25 cellular contexts compared by ENCODE assay signal in genomic region chr7:156173748-156174353, GRCh38.
"Had no signal": no experiment of that assay in that cellular context is flagged by ENCODE, and none has a peak within 500 bp of the region (broad histone marks: within the 10 kb centered on the region; RNA-seq: fewer than 3 reads in every experiment).

No MANE protein-coding gene starts in this region.

- DNase-seq: activated CD4-positive, alpha-beta T cell treated with anti-CD3 and anti-CD28 coated beads for 36 hours; activated CD4-positive, alpha-beta T cell treated with anti-CD3 and anti-CD28 coated beads, Interleukin-2, amount 10 ng/mL, durations not matched to agents 7 days and 5 days; activated CD4-positive, alpha-beta T cell treated with anti-CD3 and anti-CD28 coated beads, Interleukin-2, amount 50 U/mL, for 48 hours; activated CD8-positive, alpha-beta T cell treated with anti-CD3 and anti-CD28 coated beads, Interleukin-2, amount 10 ng/mL, durations not matched to agents 7 days and 5 days; activated naive CD4-positive, alpha-beta T cell treated with anti-CD3 and anti-CD28 coated beads, Interleukin-2, amount 10 ng/mL, durations not matched to agents 7 days and 5 days; activated naive CD8-positive, alpha-beta T cell treated with anti-CD3 and anti-CD28 coated beads, Interleukin-2, amount 50 U/mL, for 24 hours; activated T-cell treated with anti-CD3 and anti-CD28 coated beads, Interleukin-2, amount 50 U/mL, for 24 hours; brain microvascular endothelial cell; IMR-90; NCI-H1092 treated with DMSO at 0.1 percent for 48 hours; NCI-H1417; NCI-H146; NCI-H187 treated with DMSO at 0.1 percent for 48 hours; NCI-H2081 treated with DMSO at 0.1 percent for 48 hours; NCI-H345; NCI-H524 treated with DMSO at 0.1 percent for 48 hours; SHP77; SJCRH30 had no signal

- H3K4me1 Mint-ChIP-seq: activated CD4-positive, alpha-beta T cell treated with anti-CD3 and anti-CD28 coated beads for 36 hours; activated CD4-positive, alpha-beta T cell treated with anti-CD3 and anti-CD28 coated beads, Interleukin-2, amount 10 ng/mL, durations not matched to agents 7 days and 5 days; activated naive CD4-positive, alpha-beta T cell treated with anti-CD3 and anti-CD28 coated beads, Interleukin-2, amount 10 ng/mL, durations not matched to agents 7 days and 5 days; activated naive CD8-positive, alpha-beta T cell treated with anti-CD3 and anti-CD28 coated beads, Interleukin-2, amount 50 U/mL, for 24 hours; WTC11 had no signal

- H3K4me1 ChIP-seq: SJCRH30 had no signal

- H3K27ac Mint-ChIP-seq: activated CD4-positive, alpha-beta T cell treated with anti-CD3 and anti-CD28 coated beads for 36 hours; activated CD4-positive, alpha-beta T cell treated with anti-CD3 and anti-CD28 coated beads, Interleukin-2, amount 10 ng/mL, durations not matched to agents 7 days and 5 days; activated CD8-positive, alpha-beta T cell treated with anti-CD3 and anti-CD28 coated beads, Interleukin-2, amount 10 ng/mL, durations not matched to agents 7 days and 5 days; activated naive CD4-positive, alpha-beta T cell treated with anti-CD3 and anti-CD28 coated beads, Interleukin-2, amount 10 ng/mL, durations not matched to agents 7 days and 5 days; activated naive CD8-positive, alpha-beta T cell; activated naive CD8-positive, alpha-beta T cell treated with anti-CD3 and anti-CD28 coated beads, Interleukin-2, amount 50 U/mL, for 24 hours; activated T-cell treated with anti-CD3 and anti-CD28 coated beads, Interleukin-2, amount 50 U/mL, for 24 hours; activated T-helper 2 cell treated with anti-CD3 and anti-CD28 coated beads, Interferon-gamma antibody, Interleukin-2, Interleukin-4, amounts not matched to agents 10 μg/mL and 5 μg/mL and 100 μg/mL, durations not matched to agents 14 hours and 24 hours and 36 hours; T-helper 1 cell treated with Interleukin-12 subunit alpha and Interleukin-12 subunit beta and Interleukin-4 antibody, amounts not matched to agents 30 μg/mL and 1 μg/mL, for 36 hours; T-helper 2 cell treated with Interferon-gamma antibody and Interleukin-4, amounts not matched to agents 5 μg/mL and 100 μg/mL, for 36 hours; WTC11 had no signal

- H3K27ac ChIP-seq: brain microvascular endothelial cell, SJCRH30, SK-N-MC had no signal

- H3K36me3 ChIP-seq: brain microvascular endothelial cell, SJCRH30 had no signal

- H3K36me3 Mint-ChIP-seq: activated naive CD4-positive, alpha-beta T cell treated with anti-CD3 and anti-CD28 coated beads, Interleukin-2, amount 10 ng/mL, durations not matched to agents 7 days and 5 days; activated naive CD8-positive, alpha-beta T cell had no signal

- H3K4me3 ChIP-seq: K562, SJCRH30, SK-N-MC had no signal

- H3K4me3 Mint-ChIP-seq: activated CD4-positive, alpha-beta T cell treated with anti-CD3 and anti-CD28 coated beads for 36 hours; activated CD4-positive, alpha-beta T cell treated with anti-CD3 and anti-CD28 coated beads, Interleukin-2, amount 10 ng/mL, durations not matched to agents 7 days and 5 days; activated CD8-positive, alpha-beta T cell treated with anti-CD3 and anti-CD28 coated beads, Interleukin-2, amount 10 ng/mL, durations not matched to agents 7 days and 5 days; activated naive CD4-positive, alpha-beta T cell treated with anti-CD3 and anti-CD28 coated beads, Interleukin-2, amount 10 ng/mL, durations not matched to agents 7 days and 5 days; activated naive CD8-positive, alpha-beta T cell; activated naive CD8-positive, alpha-beta T cell treated with anti-CD3 and anti-CD28 coated beads, Interleukin-2, amount 50 U/mL, for 24 hours; activated T-cell treated with anti-CD3 and anti-CD28 coated beads, Interleukin-2, amount 50 U/mL, for 24 hours; T-helper 1 cell treated with Interleukin-12 subunit alpha and Interleukin-12 subunit beta and Interleukin-4 antibody, amounts not matched to agents 30 μg/mL and 1 μg/mL, for 36 hours; T-helper 2 cell treated with Interferon-gamma antibody and Interleukin-4, amounts not matched to agents 5 μg/mL and 100 μg/mL, for 36 hours; WTC11 had no signal

- H3K9me3 Mint-ChIP-seq: activated CD4-positive, alpha-beta T cell treated with anti-CD3 and anti-CD28 coated beads, Interleukin-2, amount 10 ng/mL, durations not matched to agents 7 days and 5 days; activated naive CD4-positive, alpha-beta T cell treated with anti-CD3 and anti-CD28 coated beads, Interleukin-2, amount 10 ng/mL, durations not matched to agents 7 days and 5 days; activated naive CD8-positive, alpha-beta T cell treated with anti-CD3 and anti-CD28 coated beads, Interleukin-2, amount 50 U/mL, for 24 hours; activated T-cell treated with anti-CD3 and anti-CD28 coated beads, Interleukin-2, amount 50 U/mL, for 24 hours; activated T-helper 2 cell treated with anti-CD3 and anti-CD28 coated beads, Interferon-gamma antibody, Interleukin-2, Interleukin-4, amounts not matched to agents 10 μg/mL and 5 μg/mL and 100 μg/mL, durations not matched to agents 14 hours and 24 hours and 36 hours; T-helper 1 cell treated with Interleukin-12 subunit alpha and Interleukin-12 subunit beta and Interleukin-4 antibody, amounts not matched to agents 30 μg/mL and 1 μg/mL, for 36 hours; T-helper 2 cell treated with Interferon-gamma antibody and Interleukin-4, amounts not matched to agents 5 μg/mL and 100 μg/mL, for 36 hours had no signal

- H3K9me3 ChIP-seq: SJCRH30 had no signal

- H3K27me3 Mint-ChIP-seq: activated CD4-positive, alpha-beta T cell treated with anti-CD3 and anti-CD28 coated beads, Interleukin-2, amount 10 ng/mL, durations not matched to agents 7 days and 5 days; activated naive CD8-positive, alpha-beta T cell; activated naive CD8-positive, alpha-beta T cell treated with anti-CD3 and anti-CD28 coated beads, Interleukin-2, amount 50 U/mL, for 24 hours; activated T-cell treated with anti-CD3 and anti-CD28 coated beads, Interleukin-2, amount 50 U/mL, for 24 hours had no signal

- H3K27me3 ChIP-seq: brain microvascular endothelial cell had no signal
